In genomic region chr10:36779238-36779846, GRCh38 we compare ENCODE assay signal across 8 cellular contexts.
DNase-seq lines count a peak whose midpoint lies in the region; ATAC-seq and FAIRE-seq lines count a peak whose summit lies in the region.

No MANE protein-coding gene starts in this region.

- no peak overlapping the region for H2AK5ac ChIP-seq in mesendoderm (ENCODE audit: low read length)

- no peak overlapping the region for H3K9ac ChIP-seq in NT2/D1 (ENCODE audit: insufficient read length, low read depth)
- H3K9ac ChIP-seq in mesendoderm (ENCODE audit: low read length), result no peak overlapping the region

- H3K4me2 ChIP-seq in mesendoderm (ENCODE audit: low read length), result no peak overlapping the region

- H3K4me1 Mint-ChIP-seq in activated CD8-positive, alpha-beta memory T cell treated with anti-CD3 and anti-CD28 coated beads, Interleukin-2, amount 10 ng/mL, durations not matched to agents 7 days and 5 days, result no peaks in the 10 kb centered on the region

- no peak for ATAC-seq in activated CD8-positive, alpha-beta memory T cell treated with anti-CD3 and anti-CD28 coated beads, Interleukin-2, amount 10 ng/mL, durations not matched to agents 7 days and 5 days
- ATAC-seq in HG03025 (IDR thresholded peaks at IDR 0.05; ENCODE audit: low FRiP score, unreplicated experiment), result no peak
- no peak for ATAC-seq in GM21529 (IDR thresholded peaks at IDR 0.05; ENCODE audit: unreplicated experiment)

- H3K36me3 ChIP-seq in NT2/D1 (ENCODE audit: insufficient read depth, insufficient read length, low read length) (no peaks in the 10 kb centered on the region), mesendoderm (ENCODE audit: control insufficient read depth, insufficient read depth, low read length) (no peaks in the 10 kb centered on the region)

- no peak overlapping the region for H2BK120ac ChIP-seq in mesendoderm (ENCODE audit: low read depth, low read length)

- no peaks in the 10 kb centered on the region for H3K4me1 ChIP-seq in NT2/D1 (ENCODE audit: insufficient read depth, insufficient read length)
- no peaks in the 10 kb centered on the region for H3K4me1 ChIP-seq in mesendoderm (ENCODE audit: control insufficient read depth, low read depth, low read length)

- H3K56ac ChIP-seq in mesendoderm (ENCODE audit: low read length), result no peak overlapping the region

- no peak overlapping the region for H3K27ac Mint-ChIP-seq in activated CD8-positive, alpha-beta memory T cell treated with anti-CD3 and anti-CD28 coated beads, Interleukin-2, amount 10 ng/mL, durations not matched to agents 7 days and 5 days

- H3K9me3 Mint-ChIP-seq in activated CD8-positive, alpha-beta memory T cell treated with anti-CD3 and anti-CD28 coated beads, Interleukin-2, amount 10 ng/mL, durations not matched to agents 7 days and 5 days (ENCODE audit: low read depth), result peaks cover 13% of the 10 kb centered on the region

- no peaks in the 10 kb centered on the region for H3K27me3 Mint-ChIP-seq in activated CD8-positive, alpha-beta memory T cell treated with anti-CD3 and anti-CD28 coated beads, Interleukin-2, amount 10 ng/mL, durations not matched to agents 7 days and 5 days

- H3K79me2 ChIP-seq in mesendoderm (ENCODE audit: control insufficient read depth, insufficient read depth, low read length), result no peaks in the 10 kb centered on the region

- CTCF ChIA-PET in activated CD8-positive, alpha-beta memory T cell treated with anti-CD3 and anti-CD28 coated beads, Interleukin-2, amount 10 ng/mL, durations not matched to agents 7 days and 5 days (lab: Charles Lee), result no interaction called here

- H3K4me3 ChIP-seq in NT2/D1 (ENCODE audit: insufficient read length, low read depth), result no peak overlapping the region
- no peak overlapping the region for H3K4me3 ChIP-seq in mesendoderm (ENCODE audit: low read length)

- H3K79me1 ChIP-seq in mesendoderm (ENCODE audit: low read length), result no peaks in the 10 kb centered on the region

- H4K8ac ChIP-seq in mesendoderm (ENCODE audit: low read depth, low read length), result no peak overlapping the region

- H3K36me3 Mint-ChIP-seq in activated CD8-positive, alpha-beta memory T cell treated with anti-CD3 and anti-CD28 coated beads, Interleukin-2, amount 10 ng/mL, durations not matched to agents 7 days and 5 days, result no peaks in the 10 kb centered on the region

- H3K4ac ChIP-seq in mesendoderm (ENCODE audit: low read depth, low read length), result no peak overlapping the region

- H4K5ac ChIP-seq in mesendoderm (ENCODE audit: low read length), result no peak overlapping the region

- no peak overlapping the region for H2BK5ac ChIP-seq in mesendoderm (ENCODE audit: low read length)

- no peak overlapping the region for H3K18ac ChIP-seq in mesendoderm (ENCODE audit: low read length)

- DNase-seq in H4 (ENCODE audit: low spot score), result peak; percentile 54
- DNase-seq in NT2/D1 (ENCODE audit: low read depth, low spot score), result peak; percentile 49
- peak; percentile 77 for DNase-seq in mesendoderm
- DNase-seq in activated CD8-positive, alpha-beta memory T cell treated with anti-CD3 and anti-CD28 coated beads, Interleukin-2, amount 10 ng/mL, durations not matched to agents 7 days and 5 days, result no peak
- no peak for DNase-seq in activated CD4-positive, CD25-positive, alpha-beta regulatory T cell treated with anti-CD3 and anti-CD28 coated beads, Interleukin-2, amount 50 U/mL, for 72 hours

- no peak overlapping the region for H3K23ac ChIP-seq in mesendoderm (ENCODE audit: low read length)

- peak; percentile 85 for FAIRE-seq in endometrium (lab: Jason Lieb, UNC)

- H3K9me3 ChIP-seq in NT2/D1 (ENCODE audit: insufficient read depth, low read length), result no peaks in the 10 kb centered on the region

- H3K4me3 Mint-ChIP-seq in activated CD8-positive, alpha-beta memory T cell treated with anti-CD3 and anti-CD28 coated beads, Interleukin-2, amount 10 ng/mL, durations not matched to agents 7 days and 5 days, result no peak overlapping the region

- no peak overlapping the region for H3K27ac ChIP-seq in mesendoderm (ENCODE audit: low read depth, low read length)

- WGBS in mesendoderm (ENCODE audit: extremely low coverage, insufficient coverage, low lambda C conversion rate), result no CpG with 5 or more reads among the region's 2 CpGs

- H2BK15ac ChIP-seq in mesendoderm (replicated peaks; ENCODE audit: low read depth), result no peak overlapping the region

- no peaks in the 10 kb centered on the region for H3K27me3 ChIP-seq in NT2/D1 (ENCODE audit: insufficient read depth, insufficient read length)
- H3K27me3 ChIP-seq in mesendoderm (ENCODE audit: insufficient read depth, low read length, poor library complexity), result no peaks in the 10 kb centered on the region

Comparison
In these comparisons a context has a peak if more than half of its experiments do, and no peak if none do; other contexts are left out.
1. DNase-seq: peak in H4 (single experiment), NT2/D1 (single experiment) and mesendoderm (single experiment); none in activated CD8-positive, alpha-beta memory T cell treated with anti-CD3 and anti-CD28 coated beads, Interleukin-2, amount 10 ng/mL, durations not matched to agents 7 days and 5 days (single experiment) and activated CD4-positive, CD25-positive, alpha-beta regulatory T cell treated with anti-CD3 and anti-CD28 coated beads, Interleukin-2, amount 50 U/mL, for 72 hours (single experiment).